9 cellular contexts compared by ENCODE assay signal in the genomic region with DNA sequence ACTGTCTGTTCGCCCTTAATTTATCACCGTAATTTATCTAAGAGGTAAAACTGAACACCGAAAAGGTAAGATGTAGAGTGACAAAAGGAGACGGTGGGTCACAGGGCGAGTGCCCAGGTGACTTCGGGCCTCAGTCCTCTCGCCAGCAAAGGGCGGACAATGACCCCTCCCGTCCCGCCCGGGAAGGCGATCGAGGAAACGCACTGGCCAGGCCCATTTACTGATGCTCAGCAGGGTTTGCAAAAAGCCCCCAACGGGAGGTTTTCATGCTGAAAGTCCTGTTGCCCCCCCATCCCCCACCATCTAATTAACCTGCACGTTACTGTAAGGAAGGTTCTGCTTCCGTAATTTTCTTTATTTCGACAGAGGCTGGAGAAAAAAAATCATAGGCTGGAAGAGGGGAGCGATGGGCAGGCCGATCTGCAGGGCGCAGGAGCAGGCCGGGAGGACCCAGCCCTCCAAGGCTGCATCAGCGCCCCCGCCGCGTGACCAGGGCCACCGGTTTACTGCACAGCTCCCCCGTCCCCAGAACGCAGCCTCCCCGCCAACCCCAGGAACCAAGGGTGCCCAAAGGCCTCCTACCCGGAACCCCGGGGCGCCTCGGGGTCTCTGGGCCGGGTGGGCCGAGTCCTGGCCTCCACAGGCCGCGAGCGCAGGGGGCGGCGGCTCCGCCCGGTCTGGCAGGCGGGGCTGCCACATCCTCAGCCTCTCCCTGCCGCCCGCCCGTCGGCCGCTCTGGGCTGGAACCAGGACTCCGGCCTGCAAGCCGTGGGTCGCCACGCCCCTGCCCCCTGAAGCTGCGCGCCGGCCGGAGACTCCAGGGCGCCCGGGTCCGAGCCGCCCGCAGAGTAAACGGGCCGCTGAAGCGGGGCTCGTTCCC. TPM values are rescaled to one million over a fixed set of nuclear protein-coding genes. Genes with fewer than 3 reads are reported as not detected.
DNase-seq lines count a peak whose midpoint lies in the region; FAIRE-seq and TF ChIP-seq lines count a peak whose summit lies in the region.
"Had no signal": no experiment of that assay in that cellular context is flagged by ENCODE, and none has a peak within 500 bp of the region (broad histone marks: within the 10 kb centered on the region; RNA-seq: fewer than 3 reads in every experiment).

No MANE protein-coding gene starts in this region.

- no peak for FAIRE-seq in H54 (lab: Jason Lieb, UNC)
- FAIRE-seq: islet of Langerhans had no signal

- H3K36me3 ChIP-seq in Loucy (ENCODE audit: insufficient read depth, low read length), result no peaks in the 10 kb centered on the region

- peaks cover 47% of the 10 kb centered on the region for H3K4me1 Mint-ChIP-seq in chondrocyte (ENCODE audit: low read depth)

- no peaks in the 10 kb centered on the region for H3K27me3 ChIP-seq in Loucy (ENCODE audit: insufficient read depth, low read length, poor library complexity, severe bottlenecking)

- H3K4me2 ChIP-seq in Loucy (ENCODE audit: low read depth, low read length, poor library complexity, severe bottlenecking), result peak overlapping the region; percentile 90

- H4K20me1 ChIP-seq in Loucy (ENCODE audit: insufficient read depth, low read length, poor library complexity, severe bottlenecking), result peaks cover 23% of the 10 kb centered on the region

- peak overlapping the region; percentile 89 for H3K4me3 Mint-ChIP-seq in chondrocyte (ENCODE audit: unreplicated experiment)

- DNase-seq in ELR (ENCODE audit: low read depth) (peak; percentile 67), H54 (ENCODE audit: insufficient read length, low spot score) (peak; percentile 44), chondrocyte (ENCODE audit: low spot score) (peak; percentile 93), kidney glomerular epithelial cell (lab: John Stamatoyannopoulos, UW) (peak; percentile 27), NCI-H1694 (lab: John Stamatoyannopoulos, UW) (no peak)
- DNase-seq in activated CD4-positive, alpha-beta T cell treated with anti-CD3 and anti-CD28 coated beads for 1 hour, result peak; percentile 20
- peak; percentile 34 for DNase-seq in stimulated activated CD4-positive, alpha-beta T cell treated with anti-CD3 and anti-CD28 coated beads, Interleukin-12 subunit alpha, Interleukin-12 subunit beta, amount 100 ng/mL, for 4 hours

- H3K4me1 ChIP-seq in Loucy (ENCODE audit: insufficient read depth, low read length, poor library complexity, severe bottlenecking), result peaks cover 42% of the 10 kb centered on the region

- H2AFZ ChIP-seq in Loucy (ENCODE audit: low read length), result peak overlapping the region; percentile 70

- H3K4me3 ChIP-seq in Loucy (ENCODE audit: low read length, poor library complexity, severe bottlenecking), result peak overlapping the region; percentile 92

- peaks cover 12% of the 10 kb centered on the region for H3K27me3 Mint-ChIP-seq in chondrocyte (ENCODE audit: low read depth)

- peaks cover 40% of the 10 kb centered on the region for H3K79me2 ChIP-seq in Loucy (ENCODE audit: insufficient read depth, low read length)

- TF ChIP-seq CTCF in Loucy (conservative IDR thresholded peaks at IDR 0.05; ENCODE audit: low read length) (peak; percentile 30; the same call in 1 of the 2 replicates), chondrocyte (IDR thresholded peaks at IDR 0.05) (peak; percentile 60)

- H3K36me3 Mint-ChIP-seq in chondrocyte (ENCODE audit: low read depth), result no peaks in the 10 kb centered on the region

- TF ChIP-seq POLR2A in H54 (IDR thresholded peaks at IDR 0.05; ENCODE audit: low read depth, low read length), result no peak

- H3K27ac Mint-ChIP-seq in chondrocyte (ENCODE audit: unreplicated experiment), result peak overlapping the region; percentile 92

- no peaks in the 10 kb centered on the region for H3K9me3 ChIP-seq in Loucy (ENCODE audit: insufficient read depth, low read depth, low read length)

- peak overlapping the region; percentile 72 for H3K9ac ChIP-seq in Loucy (ENCODE audit: low read depth, low read length, poor library complexity, severe bottlenecking)

- H3K9me3 Mint-ChIP-seq in chondrocyte (ENCODE audit: low read depth), result no peaks in the 10 kb centered on the region

- H3K9me2 ChIP-seq in Loucy (replicated peaks; ENCODE audit: low read depth, low read length), result no peaks in the 10 kb centered on the region

- H3F3A ChIP-seq in Loucy (ENCODE audit: low read depth), result no peaks in the 10 kb centered on the region

RNA-seq across cellular contexts. Expression of gene OAT, which starts 0.6 kb away (rescaled TPM):
- total RNA-seq in chondrocyte, result 151 to 183 TPM (median 152 TPM) in 3 replicates

RNA-seq across cellular contexts. Expression of gene NKX1-2, which starts 31.7 kb away (rescaled TPM):
- total RNA-seq in chondrocyte, result not detected in 3 replicates

RNA-seq across cellular contexts. Expression of gene LHPP, which starts 43.5 kb away (rescaled TPM):
- total RNA-seq in chondrocyte, result 15.3 to 21.3 TPM (median 17.0 TPM) in 3 replicates
